Comparison of ENCODE assay signal across 13 cellular contexts in genomic region chr7:27923308-27923980, GRCh38.
DNase-seq lines count a peak whose midpoint lies in the region; ATAC-seq and TF ChIP-seq lines count a peak whose summit lies in the region.
"Had no signal": no experiment of that assay in that cellular context is flagged by ENCODE, and none has a peak within 500 bp of the region (broad histone marks: within the 10 kb centered on the region; RNA-seq: fewer than 3 reads in every experiment).

No MANE protein-coding gene starts in this region.

- H3F3A ChIP-seq in GM23248 (ENCODE audit: insufficient read depth): 0 out of 2 replicates have a peak, but pooled peaks cover 4% of the 10 kb centered on the region

- DNase-seq in GM23248: peak; percentile 26
- DNase-seq in left ventricle myocardium inferior: peak; percentile 74
- DNase-seq in NCI-H1417 treated with DMSO at 0.1 percent for 48 hours (lab: John Stamatoyannopoulos, UW): no peak
- DNase-seq in gastrocnemius medialis: no peak
- DNase-seq: activated CD4-positive, alpha-beta memory T cell treated with anti-CD3 and anti-CD28 coated beads for 36 hours; amniotic stem cell; NCI-H2081 treated with DMSO at 0.1 percent for 48 hours had no signal

- in situ Hi-C loops in GM23248 (cut with MboI) (loop anchor here (10.0 kb wide), 1 partner anchor 719 kb away; the partner anchor contains the start of gene HOXA13), gastrocnemius medialis (cut with MboI; ENCODE audit: low sequenced_read_pairs in 4 of 4) (loop anchor here (10.0 to 25.0 kb wide), 5 partner anchors 91 to 729 kb away; partner anchors contain the start of gene HOXA13 (in 3 of the 4))

- peaks cover 10% of the 10 kb centered on the region; the same call in 1 of the 2 replicates for H3K79me2 ChIP-seq in GM23248 (ENCODE audit: insufficient read depth)
- H3K79me2 ChIP-seq: parathyroid adenoma had no signal

- TF ChIP-seq POLR2A in Raji (IDR thresholded peaks at IDR 0.05; ENCODE audit: insufficient read depth, low read depth, low read length) (peak; percentile 40; the same call in 1 of the 2 replicates), gastrocnemius medialis (IDR thresholded peaks at IDR 0.05) (no peak)

- H2AFZ ChIP-seq in GM23248: no peak overlapping the region
- H2AFZ ChIP-seq: parathyroid adenoma had no signal

- WGBS in GM23248 (ENCODE audit: low coverage in 1 of 2, low lambda C conversion rate in 2 of 2, missing lambda C conversion rate in 2 of 2), 2 experiments: 36 to 37% methylated on average over 12 to 13 of the region's 13 CpGs

- TF ChIP-seq CTCF in left ventricle myocardium inferior (IDR thresholded peaks at IDR 0.05; ENCODE audit: borderline replicate concordance) (no peak), gastrocnemius medialis (IDR thresholded peaks at IDR 0.05 in 4 of 5, conservative IDR thresholded peaks at IDR 0.05 in 1 of 5) (no peak)

- no peaks in the 10 kb centered on the region for H3K9me2 ChIP-seq in GM23248 (ENCODE audit: insufficient read depth)

- H3K9me3 ChIP-seq in GM23248 (ENCODE audit: low read depth) (no peaks in the 10 kb centered on the region), left ventricle myocardium inferior (replicated peaks) (no peaks in the 10 kb centered on the region), skeletal muscle tissue (ENCODE audit: control insufficient read depth in 3 of 3, low read length in 3 of 3) (no peaks in the 10 kb centered on the region), gastrocnemius medialis (no peaks in the 10 kb centered on the region)

- no peaks in the 10 kb centered on the region for H4K20me1 ChIP-seq in GM23248 (ENCODE audit: insufficient read depth)

- H3K27me3 ChIP-seq in GM23248 (replicated peaks; ENCODE audit: insufficient read depth): no peaks in the 10 kb centered on the region
- no peaks in the 10 kb centered on the region for H3K27me3 ChIP-seq in left ventricle myocardium inferior (ENCODE audit: low read depth)
- no peaks in the 10 kb centered on the region for H3K27me3 ChIP-seq in skeletal muscle tissue (ENCODE audit: control insufficient read depth in 3 of 3, insufficient read depth in 3 of 3, low read length in 3 of 3)
- no peaks in the 10 kb centered on the region for H3K27me3 ChIP-seq in gastrocnemius medialis

- H3K4me1 ChIP-seq in GM23248 (ENCODE audit: insufficient read depth) (peaks cover 15% of the 10 kb centered on the region), left ventricle myocardium inferior (peaks cover 25% of the 10 kb centered on the region), skeletal muscle tissue (ENCODE audit: control insufficient read depth in 3 of 3, insufficient read depth in 3 of 3, low read length in 3 of 3) (peaks cover 4 to 15% (median 13%) of the 10 kb centered on the region in 3 donors), gastrocnemius medialis (peaks cover 11 to 20% of the 10 kb centered on the region in 2 donors)

- H3K9ac ChIP-seq in GM23248 (no peak overlapping the region), skeletal muscle tissue (ENCODE audit: low read depth in 1 of 3, low read length in 3 of 3) (no peak overlapping the region)
- H3K9ac ChIP-seq: parathyroid adenoma had no signal

- H3K4me2 ChIP-seq in GM23248 (ENCODE audit: unreplicated experiment): no peak overlapping the region

- no peak for ATAC-seq in GM18870 (IDR thresholded peaks at IDR 0.05; ENCODE audit: unreplicated experiment)
- ATAC-seq in gastrocnemius medialis: no peak
- ATAC-seq in HG03342 (IDR thresholded peaks at IDR 0.05; ENCODE audit: unreplicated experiment): no peak
- ATAC-seq: activated T-helper 17 cell treated with anti-CD3 and anti-CD28 coated beads, Interleukin-2, amount 50 U/mL, for 72 hours had no signal

- H3K4me3 ChIP-seq in GM23248 (no peak overlapping the region), left ventricle myocardium inferior (no peak overlapping the region), skeletal muscle tissue (ENCODE audit: low read length in 3 of 3) (peak overlapping the region in 1 of 3 donors; percentile 9), gastrocnemius medialis (no peak overlapping the region)

- H3K36me3 ChIP-seq in GM23248 (ENCODE audit: low read depth) (no peaks in the 10 kb centered on the region), left ventricle myocardium inferior (no peaks in the 10 kb centered on the region), skeletal muscle tissue (ENCODE audit: control insufficient read depth in 3 of 3, insufficient read depth in 3 of 3, low read length in 3 of 3) (no peaks in the 10 kb centered on the region), gastrocnemius medialis (no peaks in the 10 kb centered on the region)

- H3K27ac ChIP-seq in GM23248: no peak overlapping the region
- peak overlapping the region; percentile 10 for H3K27ac ChIP-seq in left ventricle myocardium inferior (replicated peaks)
- H3K27ac ChIP-seq in skeletal muscle tissue (ENCODE audit: low read depth, low read length): peak overlapping the region; percentile 23
- H3K27ac ChIP-seq in gastrocnemius medialis: no peak overlapping the region
- H3K27ac ChIP-seq: parathyroid adenoma had no signal

- intact Hi-C loops in left ventricle myocardium inferior (cut with micrococcal nuclease): no loop called here
- intact Hi-C loops in gastrocnemius medialis (cut with DNase I; ENCODE audit: low total_unique reads): loop anchor here (5.0 to 10.0 kb wide), 2 partner anchors 99 to 349 kb away; no protein-coding TSS in a partner anchor

Comparison
In these comparisons a context has a peak if more than half of its experiments do, and no peak if none do; other contexts are left out.
1. DNase-seq: peak in GM23248 (single experiment) and left ventricle myocardium inferior (single experiment); none in NCI-H1417 treated with DMSO at 0.1 percent for 48 hours (single experiment) and gastrocnemius medialis (0 of 2).
2. H3K27ac ChIP-seq: peak in left ventricle myocardium inferior (single experiment) and skeletal muscle tissue (single experiment); none in GM23248 (single experiment) and gastrocnemius medialis (0 of 4).